ENCODE assay signal across 26 cellular contexts in genomic region chr5:147748590-147748989, GRCh38. TPM values are rescaled to one million over a fixed set of nuclear protein-coding genes. Genes with fewer than 3 reads are reported as not detected.
DNase-seq lines count a peak whose midpoint lies in the region; ATAC-seq lines count a peak whose summit lies in the region.
"Had no signal": no experiment of that assay in that cellular context is flagged by ENCODE, and none has a peak within 500 bp of the region (broad histone marks: within the 10 kb centered on the region; RNA-seq: fewer than 3 reads in every experiment).

No MANE protein-coding gene starts in this region.

- no peak overlapping the region for H3K9ac ChIP-seq in HUES48 (ENCODE audit: low read depth, low read length)

- no peak for ATAC-seq in HG03342 (IDR thresholded peaks at IDR 0.05; ENCODE audit: unreplicated experiment)
- ATAC-seq: activated CD8-positive, alpha-beta memory T cell treated with anti-CD3 and anti-CD28 coated beads, Interleukin-2, amount 10 ng/mL, durations not matched to agents 7 days and 5 days; naive thymus-derived CD8-positive, alpha-beta T cell; stimulated activated naive B cell treated with anti-CD40 and anti-IgM and Interleukin-4, amounts not matched to agents 10 μg/mL and 1 μg/mL and 100 μg/mL, for 72 hours; T-cell had no signal

- no peaks in the 10 kb centered on the region for H3K36me3 ChIP-seq in HUES48 (ENCODE audit: control insufficient read depth, insufficient read depth, low read length)
- H3K36me3 ChIP-seq: breast epithelium, Peyer's patch, suprapubic skin had no signal

- no peaks in the 10 kb centered on the region for H3K27me3 ChIP-seq in HUES48 (ENCODE audit: control insufficient read depth, insufficient read depth, low read length)
- H3K27me3 ChIP-seq: breast epithelium, Peyer's patch, SJCRH30, suprapubic skin had no signal

- H3K9me3 ChIP-seq in HUES48 (ENCODE audit: control insufficient read depth, insufficient read depth, low read length): no peaks in the 10 kb centered on the region
- H3K9me3 ChIP-seq: breast epithelium, Peyer's patch, SJCRH30, suprapubic skin had no signal

- DNase-seq in COR-L47 (lab: John Stamatoyannopoulos, UW) (peak; percentile 64), NCI-H345 treated with DMSO at 0.1 percent for 48 hours (lab: John Stamatoyannopoulos, UW; ENCODE audit: unreplicated experiment) (peak; percentile 81), SHP77 treated with DMSO at 0.1 percent for 48 hours (lab: John Stamatoyannopoulos, UW) (peak; percentile 63), KG1 (lab: John Stamatoyannopoulos, UW) (no peak)
- no peak for DNase-seq in activated T-helper 2 cell treated with anti-CD3 and anti-CD28 coated beads, Interferon-gamma antibody, Interleukin-2, Interleukin-4, amounts not matched to agents 10 μg/mL and 5 μg/mL and 100 μg/mL, durations not matched to agents 14 hours and 24 hours and 36 hours (ENCODE audit: low spot score)
- DNase-seq in activated T-cell treated with anti-CD3 and anti-CD28 coated beads, Interleukin-2, amount 50 U/mL, for 24 hours: no peak
- DNase-seq: activated CD4-positive, CD25-positive, alpha-beta regulatory T cell; activated CD8-positive, alpha-beta memory T cell treated with anti-CD3 and anti-CD28 coated beads, Interleukin-2, amount 10 ng/mL, durations not matched to agents 7 days and 5 days; amygdala; C1 segment of cervical spinal cord; effector CD4-positive, alpha-beta T cell; Kasumi-1; midbrain; naive thymus-derived CD8-positive, alpha-beta T cell; NCI-H226; occipital lobe; Peyer's patch; SJCRH30; stimulated activated CD4-positive, alpha-beta T cell treated with anti-CD3 and anti-CD28 coated beads, Interleukin-15, amount 100 ng/mL, for 24 hours; stimulated activated naive B cell treated with anti-CD40 and anti-IgM and Interleukin-4, amounts not matched to agents 10 μg/mL and 1 μg/mL and 100 μg/mL, for 72 hours; T-cell had no signal

- no peak overlapping the region for H3K27ac Mint-ChIP-seq in activated T-helper 2 cell treated with anti-CD3 and anti-CD28 coated beads, Interferon-gamma antibody, Interleukin-2, Interleukin-4, amounts not matched to agents 10 μg/mL and 5 μg/mL and 100 μg/mL, durations not matched to agents 14 hours and 24 hours and 36 hours
- H3K27ac Mint-ChIP-seq in activated T-cell treated with anti-CD3 and anti-CD28 coated beads, Interleukin-2, amount 50 U/mL, for 24 hours: no peak overlapping the region
- H3K27ac Mint-ChIP-seq: activated CD8-positive, alpha-beta memory T cell treated with anti-CD3 and anti-CD28 coated beads, Interleukin-2, amount 10 ng/mL, durations not matched to agents 7 days and 5 days; activated naive CD4-positive, alpha-beta T cell treated with anti-CD3 and anti-CD28 coated beads, Interleukin-2, amount 50 U/mL, for 24 hours; naive thymus-derived CD8-positive, alpha-beta T cell; stimulated activated naive B cell treated with anti-CD40 and anti-IgM and Interleukin-4, amounts not matched to agents 10 μg/mL and 1 μg/mL and 100 μg/mL, for 72 hours; T-cell had no signal

- no peak overlapping the region for H3K4me3 Mint-ChIP-seq in activated T-helper 2 cell treated with anti-CD3 and anti-CD28 coated beads, Interferon-gamma antibody, Interleukin-2, Interleukin-4, amounts not matched to agents 10 μg/mL and 5 μg/mL and 100 μg/mL, durations not matched to agents 14 hours and 24 hours and 36 hours (ENCODE audit: low read depth)
- no peak overlapping the region for H3K4me3 Mint-ChIP-seq in activated T-cell treated with anti-CD3 and anti-CD28 coated beads, Interleukin-2, amount 50 U/mL, for 24 hours
- H3K4me3 Mint-ChIP-seq: activated CD8-positive, alpha-beta memory T cell treated with anti-CD3 and anti-CD28 coated beads, Interleukin-2, amount 10 ng/mL, durations not matched to agents 7 days and 5 days; activated naive CD4-positive, alpha-beta T cell treated with anti-CD3 and anti-CD28 coated beads, Interleukin-2, amount 50 U/mL, for 24 hours; naive thymus-derived CD8-positive, alpha-beta T cell; stimulated activated naive B cell treated with anti-CD40 and anti-IgM and Interleukin-4, amounts not matched to agents 10 μg/mL and 1 μg/mL and 100 μg/mL, for 72 hours; T-cell had no signal

- H3K4me3 ChIP-seq in HUES48 (ENCODE audit: low read depth, low read length): no peak overlapping the region
- H3K4me3 ChIP-seq: breast epithelium, Peyer's patch, SJCRH30, suprapubic skin had no signal

- H3K27me3 Mint-ChIP-seq in activated T-helper 2 cell treated with anti-CD3 and anti-CD28 coated beads, Interferon-gamma antibody, Interleukin-2, Interleukin-4, amounts not matched to agents 10 μg/mL and 5 μg/mL and 100 μg/mL, durations not matched to agents 14 hours and 24 hours and 36 hours (ENCODE audit: low read depth): no peaks in the 10 kb centered on the region
- H3K27me3 Mint-ChIP-seq in activated T-cell treated with anti-CD3 and anti-CD28 coated beads, Interleukin-2, amount 50 U/mL, for 24 hours: no peaks in the 10 kb centered on the region
- H3K27me3 Mint-ChIP-seq: activated CD8-positive, alpha-beta memory T cell treated with anti-CD3 and anti-CD28 coated beads, Interleukin-2, amount 10 ng/mL, durations not matched to agents 7 days and 5 days; activated naive CD4-positive, alpha-beta T cell treated with anti-CD3 and anti-CD28 coated beads, Interleukin-2, amount 50 U/mL, for 24 hours; stimulated activated naive B cell treated with anti-CD40 and anti-IgM and Interleukin-4, amounts not matched to agents 10 μg/mL and 1 μg/mL and 100 μg/mL, for 72 hours; T-cell had no signal

- H3K36me3 Mint-ChIP-seq in activated T-helper 2 cell treated with anti-CD3 and anti-CD28 coated beads, Interferon-gamma antibody, Interleukin-2, Interleukin-4, amounts not matched to agents 10 μg/mL and 5 μg/mL and 100 μg/mL, durations not matched to agents 14 hours and 24 hours and 36 hours (ENCODE audit: low read depth): no peaks in the 10 kb centered on the region
- no peaks in the 10 kb centered on the region for H3K36me3 Mint-ChIP-seq in activated T-cell treated with anti-CD3 and anti-CD28 coated beads, Interleukin-2, amount 50 U/mL, for 24 hours (ENCODE audit: low read depth)
- H3K36me3 Mint-ChIP-seq: activated naive CD4-positive, alpha-beta T cell treated with anti-CD3 and anti-CD28 coated beads, Interleukin-2, amount 50 U/mL, for 24 hours had no signal

- no peaks in the 10 kb centered on the region for H3K4me1 Mint-ChIP-seq in activated T-helper 2 cell treated with anti-CD3 and anti-CD28 coated beads, Interferon-gamma antibody, Interleukin-2, Interleukin-4, amounts not matched to agents 10 μg/mL and 5 μg/mL and 100 μg/mL, durations not matched to agents 14 hours and 24 hours and 36 hours (ENCODE audit: low read depth)
- no peaks in the 10 kb centered on the region for H3K4me1 Mint-ChIP-seq in activated T-cell treated with anti-CD3 and anti-CD28 coated beads, Interleukin-2, amount 50 U/mL, for 24 hours (ENCODE audit: low read depth)
- H3K4me1 Mint-ChIP-seq: activated CD8-positive, alpha-beta memory T cell treated with anti-CD3 and anti-CD28 coated beads, Interleukin-2, amount 10 ng/mL, durations not matched to agents 7 days and 5 days; activated naive CD4-positive, alpha-beta T cell treated with anti-CD3 and anti-CD28 coated beads, Interleukin-2, amount 50 U/mL, for 24 hours; naive thymus-derived CD8-positive, alpha-beta T cell; stimulated activated naive B cell treated with anti-CD40 and anti-IgM and Interleukin-4, amounts not matched to agents 10 μg/mL and 1 μg/mL and 100 μg/mL, for 72 hours; T-cell had no signal

- H3K4me1 ChIP-seq in HUES48 (ENCODE audit: control insufficient read depth, insufficient read depth, low read length): peaks cover 56% of the 10 kb centered on the region
- H3K4me1 ChIP-seq: breast epithelium, Peyer's patch, suprapubic skin had no signal

- no peaks in the 10 kb centered on the region for H3K9me3 Mint-ChIP-seq in activated T-helper 2 cell treated with anti-CD3 and anti-CD28 coated beads, Interferon-gamma antibody, Interleukin-2, Interleukin-4, amounts not matched to agents 10 μg/mL and 5 μg/mL and 100 μg/mL, durations not matched to agents 14 hours and 24 hours and 36 hours
- H3K9me3 Mint-ChIP-seq in activated T-cell treated with anti-CD3 and anti-CD28 coated beads, Interleukin-2, amount 50 U/mL, for 24 hours: no peaks in the 10 kb centered on the region
- H3K9me3 Mint-ChIP-seq: activated naive CD4-positive, alpha-beta T cell treated with anti-CD3 and anti-CD28 coated beads, Interleukin-2, amount 50 U/mL, for 24 hours; naive thymus-derived CD8-positive, alpha-beta T cell; stimulated activated naive B cell treated with anti-CD40 and anti-IgM and Interleukin-4, amounts not matched to agents 10 μg/mL and 1 μg/mL and 100 μg/mL, for 72 hours; T-cell had no signal

- peak overlapping the region; percentile 11 for H3K27ac ChIP-seq in HUES48 (ENCODE audit: low read depth, low read length)
- H3K27ac ChIP-seq: breast epithelium, Peyer's patch, SJCRH30, suprapubic skin had no signal

- intact Hi-C loops in activated T-helper 2 cell treated with anti-CD3 and anti-CD28 coated beads, Interferon-gamma antibody, Interleukin-2, Interleukin-4, amounts not matched to agents 10 μg/mL and 5 μg/mL and 100 μg/mL, durations not matched to agents 14 hours and 24 hours and 36 hours (cut with micrococcal nuclease): no loop called here

RNA-seq across cellular contexts. Expression of gene JAKMIP2, which starts 33.9 kb away (rescaled TPM):
- total RNA-seq in activated T-helper 2 cell treated with anti-CD3 and anti-CD28 coated beads, Interferon-gamma antibody, Interleukin-2, Interleukin-4, amounts not matched to agents 10 μg/mL and 5 μg/mL and 100 μg/mL, durations not matched to agents 14 hours and 24 hours and 36 hours: 4.1 and 4.9 TPM in 2 replicates

Comparison
In these comparisons a context has a peak if more than half of its experiments do, and no peak if none do; other contexts are left out.
1. DNase-seq: peak in COR-L47 (single experiment), NCI-H345 treated with DMSO at 0.1 percent for 48 hours (single experiment) and SHP77 treated with DMSO at 0.1 percent for 48 hours (single experiment); none in activated T-helper 2 cell treated with anti-CD3 and anti-CD28 coated beads, Interferon-gamma antibody, Interleukin-2, Interleukin-4, amounts not matched to agents 10 μg/mL and 5 μg/mL and 100 μg/mL, durations not matched to agents 14 hours and 24 hours and 36 hours (single experiment), activated T-cell treated with anti-CD3 and anti-CD28 coated beads, Interleukin-2, amount 50 U/mL, for 24 hours (single experiment) and KG1 (single experiment).